In the genomic region with DNA sequence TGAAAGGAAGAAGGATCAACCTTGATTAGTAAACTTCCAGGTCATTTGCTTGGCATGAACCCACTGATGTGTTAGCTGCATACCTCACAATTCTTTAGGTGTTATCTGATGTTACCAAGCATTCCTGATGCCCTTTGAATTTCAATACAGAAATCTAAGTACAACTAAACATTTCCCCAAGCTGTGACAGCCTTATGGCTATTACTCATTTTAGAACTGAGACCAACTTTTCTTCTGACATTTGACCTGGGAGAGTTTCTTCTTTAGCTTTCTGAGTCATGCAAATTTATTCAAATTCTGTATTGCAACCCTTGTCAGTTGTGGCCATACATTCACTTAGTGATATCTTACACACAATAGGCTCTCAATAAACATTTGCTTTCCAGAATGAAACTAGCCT, we compare ENCODE assay signal across 9 cellular contexts.
DNase-seq lines count a peak whose midpoint lies in the region; ATAC-seq and FAIRE-seq lines count a peak whose summit lies in the region.
"Had no signal": no experiment of that assay in that cellular context is flagged by ENCODE, and none has a peak within 500 bp of the region (broad histone marks: within the 10 kb centered on the region; RNA-seq: fewer than 3 reads in every experiment).

No MANE protein-coding gene starts in this region.

- no peaks in the 10 kb centered on the region for H3K9me3 Mint-ChIP-seq in activated T-helper 1 cell treated with anti-CD3 and anti-CD28 coated beads, Interleukin-12 subunit alpha, Interleukin-12 subunit beta, Interleukin-2, Interleukin-4 antibody, amounts not matched to agents 30 ng/mL and 10 ng/mL and 1 ng/mL, durations not matched to agents 14 hours and 24 hours and 36 hours
- H3K9me3 Mint-ChIP-seq: CD8-positive, alpha-beta T cell had no signal

- peak overlapping the region; percentile 43 for H3K27ac Mint-ChIP-seq in activated T-helper 1 cell treated with anti-CD3 and anti-CD28 coated beads, Interleukin-12 subunit alpha, Interleukin-12 subunit beta, Interleukin-2, Interleukin-4 antibody, amounts not matched to agents 30 ng/mL and 10 ng/mL and 1 ng/mL, durations not matched to agents 14 hours and 24 hours and 36 hours
- H3K27ac Mint-ChIP-seq: CD8-positive, alpha-beta T cell had no signal

- H3K4me3 Mint-ChIP-seq in activated T-helper 1 cell treated with anti-CD3 and anti-CD28 coated beads, Interleukin-12 subunit alpha, Interleukin-12 subunit beta, Interleukin-2, Interleukin-4 antibody, amounts not matched to agents 30 ng/mL and 10 ng/mL and 1 ng/mL, durations not matched to agents 14 hours and 24 hours and 36 hours: no peak overlapping the region
- H3K4me3 Mint-ChIP-seq: CD8-positive, alpha-beta T cell had no signal

- peaks cover 5% of the 10 kb centered on the region for H3K27me3 Mint-ChIP-seq in activated T-helper 1 cell treated with anti-CD3 and anti-CD28 coated beads, Interleukin-12 subunit alpha, Interleukin-12 subunit beta, Interleukin-2, Interleukin-4 antibody, amounts not matched to agents 30 ng/mL and 10 ng/mL and 1 ng/mL, durations not matched to agents 14 hours and 24 hours and 36 hours (ENCODE audit: insufficient read depth)

- peaks cover 20% of the 10 kb centered on the region for H3K4me1 Mint-ChIP-seq in activated T-helper 1 cell treated with anti-CD3 and anti-CD28 coated beads, Interleukin-12 subunit alpha, Interleukin-12 subunit beta, Interleukin-2, Interleukin-4 antibody, amounts not matched to agents 30 ng/mL and 10 ng/mL and 1 ng/mL, durations not matched to agents 14 hours and 24 hours and 36 hours (ENCODE audit: low read depth)

- intact Hi-C loops in activated T-helper 1 cell treated with anti-CD3 and anti-CD28 coated beads, Interleukin-12 subunit alpha, Interleukin-12 subunit beta, Interleukin-2, Interleukin-4 antibody, amounts not matched to agents 30 ng/mL and 10 ng/mL and 1 ng/mL, durations not matched to agents 14 hours and 24 hours and 36 hours (cut with micrococcal nuclease): loop anchor here (1.0 to 5.0 kb wide), 13 partner anchors 34 to 1366 kb away; partner anchors contain the start of genes GRAMD1C, ZBTB20 and ZDHHC23

- peak; percentile 85 for FAIRE-seq in GM19239 (lab: Jason Lieb, UNC)

- DNase-seq in EH (ENCODE audit: low read depth): peak; percentile 51
- DNase-seq in GM19239 (ENCODE audit: insufficient read length, low spot score): no peak
- DNase-seq in activated T-helper 1 cell treated with anti-CD3 and anti-CD28 coated beads, Interleukin-12 subunit alpha, Interleukin-12 subunit beta, Interleukin-2, Interleukin-4 antibody, amounts not matched to agents 30 ng/mL and 10 ng/mL and 1 ng/mL, durations not matched to agents 14 hours and 24 hours and 36 hours (ENCODE audit: low spot score): no peak
- no peak for DNase-seq in iPS-NIHi7 (ENCODE audit: extremely low spot score)
- no peak for DNase-seq in SIG-M5 (lab: John Stamatoyannopoulos, UW)
- no peak for DNase-seq in NCI-H1694 (lab: John Stamatoyannopoulos, UW)
- no peak for DNase-seq in NOMO-1 treated with DMSO at 0.1 percent for 48 hours (lab: John Stamatoyannopoulos, UW; ENCODE audit: unreplicated experiment)

- no peaks in the 10 kb centered on the region for H3K36me3 Mint-ChIP-seq in activated T-helper 1 cell treated with anti-CD3 and anti-CD28 coated beads, Interleukin-12 subunit alpha, Interleukin-12 subunit beta, Interleukin-2, Interleukin-4 antibody, amounts not matched to agents 30 ng/mL and 10 ng/mL and 1 ng/mL, durations not matched to agents 14 hours and 24 hours and 36 hours (ENCODE audit: low read depth)
- H3K36me3 Mint-ChIP-seq: CD8-positive, alpha-beta T cell had no signal

- ATAC-seq in HG02885 (IDR thresholded peaks at IDR 0.05; ENCODE audit: poor library complexity, unreplicated experiment): peak; percentile 82
